Comparison of ENCODE assay signal across 9 cellular contexts in the genomic region with DNA sequence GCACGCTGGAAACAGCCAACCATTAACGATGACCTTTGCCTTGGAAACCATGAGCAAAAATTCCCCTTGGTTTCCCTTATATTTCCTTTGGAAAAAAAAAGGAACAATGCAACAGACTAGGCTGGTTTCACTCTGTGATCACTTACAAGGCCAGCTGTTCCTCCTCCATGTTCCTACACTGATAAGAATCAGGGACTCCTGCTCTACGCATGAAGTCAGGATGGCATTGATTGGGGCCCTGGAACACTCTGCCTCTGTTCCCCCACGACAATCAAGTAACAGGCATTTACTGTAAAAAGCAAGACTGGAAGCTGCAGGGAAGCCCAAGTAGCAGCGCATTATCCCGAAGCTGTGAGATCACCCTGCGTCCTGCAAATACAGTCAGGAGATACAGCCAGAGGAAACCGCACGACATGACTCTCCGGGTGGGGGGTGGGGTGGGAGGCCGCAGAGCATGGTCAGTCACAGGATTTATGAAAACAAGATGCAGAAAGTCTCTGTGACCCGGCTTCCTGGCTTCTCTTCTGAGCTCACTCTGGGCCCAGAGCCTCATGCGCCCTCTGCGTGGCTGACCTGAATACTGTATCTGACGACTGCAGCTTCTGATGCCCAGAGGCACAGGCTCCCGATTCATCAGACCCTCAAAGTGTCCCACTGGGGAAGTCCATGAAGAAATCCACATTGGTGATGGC. TPM values are rescaled to one million over a fixed set of nuclear protein-coding genes. Genes with fewer than 3 reads are reported as not detected.
DNase-seq lines count a peak whose midpoint lies in the region; ATAC-seq and TF ChIP-seq lines count a peak whose summit lies in the region.
"Had no signal": no experiment of that assay in that cellular context is flagged by ENCODE, and none has a peak within 500 bp of the region (broad histone marks: within the 10 kb centered on the region; RNA-seq: fewer than 3 reads in every experiment).

No MANE protein-coding gene starts in this region.

- no peak overlapping the region for H3K4me3 Mint-ChIP-seq in T-helper 17 cell

- H3K36me3 ChIP-seq in neutrophil: peaks cover 35% of the 10 kb centered on the region

- H3K36me3 Mint-ChIP-seq in T-helper 17 cell (ENCODE audit: low read depth): peaks cover 2% of the 10 kb centered on the region

- DNase-seq in NCI-H524 (lab: John Stamatoyannopoulos, UW) (peak; percentile 48 to 56), NCI-H524 treated with DMSO at 0.1 percent for 48 hours (lab: John Stamatoyannopoulos, UW) (no peak), T-helper 17 cell (no peak), fibroblast of mammary gland (ENCODE audit: low read depth) (peak; percentile 98), HT-29 (ENCODE audit: low spot score) (no peak)
- no peak for DNase-seq in effector CD4-positive, alpha-beta T cell

- H3K4me1 ChIP-seq in neutrophil (ENCODE audit: control insufficient read depth in 1 of 2, insufficient read depth in 1 of 2, low read depth in 1 of 2, low read length in 1 of 2): peaks cover 49 to 50% of the 10 kb centered on the region in 2 experiments

- H3K27me3 ChIP-seq in neutrophil: no peaks in the 10 kb centered on the region

- no peak for TF ChIP-seq CTCF in fibroblast of mammary gland (conservative IDR thresholded peaks at IDR 0.05; ENCODE audit: control insufficient read depth, insufficient read depth, low read depth, low read length)
- TF ChIP-seq CTCF in neutrophil (IDR thresholded peaks at IDR 0.05): no peak

- peak overlapping the region; percentile 61 for H3K27ac Mint-ChIP-seq in T-helper 17 cell

- no peaks in the 10 kb centered on the region for H3K27me3 Mint-ChIP-seq in T-helper 17 cell

- ATAC-seq in T-helper 17 cell (no peak), HG03571 (IDR thresholded peaks at IDR 0.05; ENCODE audit: unreplicated experiment) (no peak)

- H3K27ac ChIP-seq in neutrophil: peak overlapping the region; percentile 76
- H3K27ac ChIP-seq: C4-2B had no signal

- H3K4me3 ChIP-seq in fibroblast of mammary gland (ENCODE audit: control insufficient read depth, low read depth, low read length): peak overlapping the region; percentile 33
- peak overlapping the region; percentile 7 to 8 for H3K4me3 ChIP-seq in neutrophil (ENCODE audit: low read depth in 1 of 2, low read length in 1 of 2)

- peaks cover 14% of the 10 kb centered on the region for H3K4me1 Mint-ChIP-seq in T-helper 17 cell

- H3K9me3 ChIP-seq in T-helper 17 cell (ENCODE audit: control insufficient read depth, low read length, poor library complexity, severe bottlenecking): no peaks in the 10 kb centered on the region
- no peaks in the 10 kb centered on the region for H3K9me3 ChIP-seq in neutrophil

RNA-seq across cellular contexts. Expression of gene SSH1, which starts 31.1 kb away (rescaled TPM):
- 10 to 100 TPM; 22.3 to 31.2 TPM for total RNA-seq in T-helper 17 cell
- total RNA-seq in HT-29 (2014; rRNA removed; shearing (Covaris generic)): 10.4 and 13.1 TPM in 2 replicates

RNA-seq across cellular contexts. Expression of gene DAO, which starts 53.6 kb away (rescaled TPM):
- not detected for total RNA-seq in T-helper 17 cell
- total RNA-seq in HT-29 (2014; rRNA removed; shearing (Covaris generic)): not detected in 2 replicates

Comparison
In these comparisons a context has a peak if more than half of its experiments do, and no peak if none do; other contexts are left out.
1. DNase-seq: peak in NCI-H524 (2 of 2) and fibroblast of mammary gland (single experiment); none in NCI-H524 treated with DMSO at 0.1 percent for 48 hours (single experiment), T-helper 17 cell (0 of 3), HT-29 (single experiment) and effector CD4-positive, alpha-beta T cell (single experiment).